In genomic region chr11:134340354-134340964, GRCh38 we compare ENCODE assay signal across 28 cellular contexts. TPM values are rescaled to one million over a fixed set of nuclear protein-coding genes. Genes with fewer than 3 reads are reported as not detected.
DNase-seq lines count a peak whose midpoint lies in the region; ATAC-seq and TF ChIP-seq lines count a peak whose summit lies in the region.
"Had no signal": no experiment of that assay in that cellular context is flagged by ENCODE, and none has a peak within 500 bp of the region (broad histone marks: within the 10 kb centered on the region; RNA-seq: fewer than 3 reads in every experiment).

No MANE protein-coding gene starts in this region.

- H3K9me3 Mint-ChIP-seq in GM23338: no peaks in the 10 kb centered on the region
- H3K9me3 Mint-ChIP-seq: activated T-cell treated with anti-CD3 and anti-CD28 coated beads, Interleukin-2, amount 50 U/mL, for 72 hours; endodermal cell; naive B cell; T-helper 1 cell treated with Interleukin-12 subunit alpha and Interleukin-12 subunit beta and Interleukin-4 antibody, amounts not matched to agents 30 μg/mL and 1 μg/mL, for 36 hours had no signal

- CTCF ChIA-PET in PC-9 (lab: Charles Lee): no interaction called here

- no peak overlapping the region for H3K27ac Mint-ChIP-seq in GM23338
- H3K27ac Mint-ChIP-seq: activated T-cell treated with anti-CD3 and anti-CD28 coated beads, Interleukin-2, amount 50 U/mL, for 72 hours; endodermal cell; progenitor cell of endocrine pancreas; T-helper 1 cell treated with Interleukin-12 subunit alpha and Interleukin-12 subunit beta and Interleukin-4 antibody, amounts not matched to agents 30 μg/mL and 1 μg/mL, for 36 hours had no signal

- ATAC-seq in GM23338: no peak
- ATAC-seq: activated T-cell treated with anti-CD3 and anti-CD28 coated beads, Interleukin-2, amount 50 U/mL, for 72 hours; Panc1; SK-N-SH treated with all-trans-retinoic acid at 6 μM for 48 hours had no signal

- peaks cover 5% of the 10 kb centered on the region for H3K27me3 Mint-ChIP-seq in GM23338 (ENCODE audit: insufficient read depth, low read depth, poor library complexity)

- H3K9me2 ChIP-seq in PC-9 (ENCODE audit: insufficient read depth) (no peaks in the 10 kb centered on the region), GM23338 (ENCODE audit: insufficient read depth) (no peaks in the 10 kb centered on the region)

- no peaks in the 10 kb centered on the region; the same call in 2 of the 3 replicates for H3K4me1 Mint-ChIP-seq in GM23338
- H3K4me1 Mint-ChIP-seq: endodermal cell, naive B cell had no signal

- H4K20me1 ChIP-seq in PC-9 (ENCODE audit: insufficient read depth) (no peaks in the 10 kb centered on the region), osteoblast (ENCODE audit: insufficient read depth, low read length) (no peaks in the 10 kb centered on the region), GM23338 (replicated peaks; ENCODE audit: insufficient read depth) (no peaks in the 10 kb centered on the region)
- H4K20me1 ChIP-seq: BLaER1 treated with 17β-estradiol and CSF1 and Interleukin-3, amounts not matched to agents 10 nM and 100 nM had no signal

- H3K27ac ChIP-seq in PC-9 (peak overlapping the region; percentile 31; the same call in 1 of the 2 replicates), osteoblast (ENCODE audit: low read depth, low read length) (no peak overlapping the region), GM23338 (ENCODE audit: low read depth) (no peak overlapping the region)
- H3K27ac ChIP-seq: BLaER1 treated with 17β-estradiol and CSF1 and Interleukin-3, amounts not matched to agents 10 nM and 100 nM; left ventricle myocardium inferior; neutrophil had no signal

- BruUV-seq in PC-9 (replicated peaks; lab: Mats Ljungman, UMichigan): no TSS peak

- DNase-seq in DMS79 treated with DMSO at 0.1 percent for 48 hours (lab: John Stamatoyannopoulos, UW) (peak; percentile 87), H7 (peak; percentile 38), PC-9 (no peak), osteoblast (ENCODE audit: insufficient read length, low spot score, missing footprints) (peak; percentile 15), GM23338 (ENCODE audit: low spot score) (no peak), EL (no peak), NCI-H345 (lab: John Stamatoyannopoulos, UW) (no peak)
- DNase-seq: activated CD4-positive, alpha-beta T cell treated with anti-CD3 and anti-CD28 coated beads, Interleukin-2, amount 50 U/mL, for 4 hours; activated CD4-positive, CD25-positive, alpha-beta regulatory T cell; activated T-cell treated with anti-CD3 and anti-CD28 coated beads, Interleukin-2, amount 50 U/mL, for 72 hours; caudate nucleus; DMS53; endodermal cell; GF-D8; glutamatergic neuron; left ventricle myocardium inferior; naive B cell; NCI-H1048; NCI-H526; Right ventricle myocardium superior; stimulated activated CD4-positive, alpha-beta T cell treated with anti-CD3 and anti-CD28 coated beads, Interleukin-15, amount 100 ng/mL, for 24 hours; stimulated activated CD4-positive, alpha-beta T cell treated with anti-CD3 and anti-CD28 coated beads, Interleukin-4, amount 100 ng/mL, for 4 hours had no signal

- TF ChIP-seq CTCF in PC-9 (conservative IDR thresholded peaks at IDR 0.05) (no peak), osteoblast (IDR thresholded peaks at IDR 0.05; ENCODE audit: extremely low read depth, low read depth, low read length) (no peak), GM23338 (conservative IDR thresholded peaks at IDR 0.05; ENCODE audit: low read depth in 2 of 2) (no peak)

- H3F3A ChIP-seq in PC-9 (ENCODE audit: insufficient read depth, low read depth) (peaks cover 18% of the 10 kb centered on the region), GM23338 (replicated peaks; ENCODE audit: low read depth) (no peaks in the 10 kb centered on the region)

- H3K4me3 Mint-ChIP-seq in GM23338: no peak overlapping the region
- H3K4me3 Mint-ChIP-seq: activated T-cell treated with anti-CD3 and anti-CD28 coated beads, Interleukin-2, amount 50 U/mL, for 72 hours; endodermal cell; naive B cell; T-helper 1 cell treated with Interleukin-12 subunit alpha and Interleukin-12 subunit beta and Interleukin-4 antibody, amounts not matched to agents 30 μg/mL and 1 μg/mL, for 36 hours had no signal

- POLR2A ChIA-PET in PC-9 (lab: Charles Lee; ENCODE audit: unreplicated experiment): no interaction called here

- no peaks in the 10 kb centered on the region for H3K27me3 ChIP-seq in H7 (ENCODE audit: control insufficient read depth, insufficient read depth, low read length)
- no peaks in the 10 kb centered on the region for H3K27me3 ChIP-seq in PC-9 (ENCODE audit: insufficient read depth, low read depth)
- H3K27me3 ChIP-seq in osteoblast (ENCODE audit: insufficient read depth, low read length): no peaks in the 10 kb centered on the region
- H3K27me3 ChIP-seq in GM23338 (ENCODE audit: insufficient read depth): no peaks in the 10 kb centered on the region
- H3K27me3 ChIP-seq: BLaER1 treated with 17β-estradiol and CSF1 and Interleukin-3, amounts not matched to agents 10 nM and 100 nM had no signal

- no peaks in the 10 kb centered on the region for H3K36me3 Mint-ChIP-seq in GM23338 (ENCODE audit: low read depth)
- H3K36me3 Mint-ChIP-seq: naive B cell had no signal

- H3K4me1 ChIP-seq in PC-9 (replicated peaks; ENCODE audit: insufficient read depth) (peaks cover 22% of the 10 kb centered on the region), osteoblast (ENCODE audit: insufficient read depth, low read length) (no peaks in the 10 kb centered on the region), GM23338 (ENCODE audit: insufficient read depth) (no peaks in the 10 kb centered on the region)
- H3K4me1 ChIP-seq: left ventricle myocardium inferior had no signal

- H2AFZ ChIP-seq in PC-9 (no peak overlapping the region), osteoblast (ENCODE audit: low read length) (no peak overlapping the region), GM23338 (no peak overlapping the region)

- H3K4me3 ChIP-seq in H7 (ENCODE audit: insufficient read depth, low read depth, low read length): no peak overlapping the region
- no peak overlapping the region for H3K4me3 ChIP-seq in PC-9
- H3K4me3 ChIP-seq in osteoblast (ENCODE audit: insufficient read depth, low read length): no peak overlapping the region
- no peak overlapping the region for H3K4me3 ChIP-seq in GM23338
- H3K4me3 ChIP-seq: BLaER1 treated with 17β-estradiol and CSF1 and Interleukin-3, amounts not matched to agents 10 nM and 100 nM; left ventricle myocardium inferior had no signal

- intact Hi-C loops in PC-9 (cut with micrococcal nuclease; ENCODE audit: unreplicated experiment): no loop called here

- H3K4me2 ChIP-seq in PC-9: peak overlapping the region; percentile 59
- H3K4me2 ChIP-seq in osteoblast (ENCODE audit: insufficient read depth, low read length): no peak overlapping the region
- H3K4me2 ChIP-seq in GM23338: no peak overlapping the region
- H3K4me2 ChIP-seq: BLaER1 treated with 17β-estradiol and CSF1 and Interleukin-3, amounts not matched to agents 10 nM and 100 nM had no signal

- H3K36me3 ChIP-seq in H7 (replicated peaks; ENCODE audit: control insufficient read depth, insufficient read depth, low read length): no peaks in the 10 kb centered on the region
- no peaks in the 10 kb centered on the region for H3K36me3 ChIP-seq in PC-9 (ENCODE audit: low read depth)
- no peaks in the 10 kb centered on the region for H3K36me3 ChIP-seq in osteoblast (ENCODE audit: insufficient read depth, low read length)
- no peaks in the 10 kb centered on the region for H3K36me3 ChIP-seq in GM23338 (ENCODE audit: insufficient read depth)
- H3K36me3 ChIP-seq: BLaER1 treated with 17β-estradiol and CSF1 and Interleukin-3, amounts not matched to agents 10 nM and 100 nM; left ventricle myocardium inferior; neutrophil had no signal

- H3K9me3 ChIP-seq in PC-9 (ENCODE audit: insufficient read depth, low read depth) (no peaks in the 10 kb centered on the region), osteoblast (ENCODE audit: low read depth, low read length) (no peaks in the 10 kb centered on the region)
- H3K9me3 ChIP-seq: BLaER1 treated with 17β-estradiol and CSF1 and Interleukin-3, amounts not matched to agents 10 nM and 100 nM; left ventricle myocardium inferior; neutrophil had no signal

- H3K79me2 ChIP-seq in PC-9 (ENCODE audit: low read depth) (peaks cover 6% of the 10 kb centered on the region; the same call in 1 of the 2 replicates), osteoblast (ENCODE audit: insufficient read depth, low read length) (no peaks in the 10 kb centered on the region), GM23338 (replicated peaks; ENCODE audit: insufficient read depth) (no peaks in the 10 kb centered on the region)

TF ChIP-seq in GM23338, 12 proteins besides CTCF, POLR2A, EP300 and RAD21 (continues in another document):
- TF ChIP-seq EZH2 (IDR thresholded peaks at IDR 0.05; ENCODE audit: low read depth, unreplicated experiment): no peak
- TF ChIP-seq POLR2AphosphoS5 (IDR thresholded peaks at IDR 0.05; ENCODE audit: low read depth): no peak

RNA-seq across cellular contexts. Expression of gene GLB1L2, which starts 8.7 kb away (rescaled TPM):
- 3.7 and 4.1 TPM in 2 replicates for total RNA-seq in H7 (2014; rRNA removed; shearing (Covaris generic))
- 28.8 and 32.2 TPM in 2 replicates for total RNA-seq in PC-9 (2021)
- 0.29 and 0.36 TPM in 2 replicates for total RNA-seq in osteoblast
- total RNA-seq in GM23338 (2014; rRNA removed; shearing (Covaris generic)): 9.8 and 12.3 TPM in 2 replicates
- 2.9 and 3.3 TPM in 2 replicates for polyA plus RNA-seq in GM23338 (2016; fragmentation: Nextera tagmentation; extraction: Ambion mirVana)

Comparison
In these comparisons a context has a peak if more than half of its experiments do, and no peak if none do; other contexts are left out.
1. DNase-seq: peak in DMS79 treated with DMSO at 0.1 percent for 48 hours (single experiment), H7 (single experiment) and osteoblast (single experiment); none in PC-9 (0 of 2), GM23338 (single experiment), EL (single experiment) and NCI-H345 (single experiment).